In genomic region chr3:48556796-48557626, GRCh38 we compare ENCODE assay signal across 8 cellular contexts. TPM values are rescaled to one million over a fixed set of nuclear protein-coding genes. Genes with fewer than 3 reads are reported as not detected.
A peak's percentile ranks its signal among the peaks of the same experiment; 100 is the strongest.
DNase-seq lines count a peak whose midpoint lies in the region; ATAC-seq, FAIRE-seq and TF ChIP-seq lines count a peak whose summit lies in the region.

TSS of gene PFKFB4 (minus strand) at chr3:48556803. CDS start at chr3:48556777, 26 bp downstream.

- peak within 1 kb of the TSS; percentile 28; the same call in 1 of the 2 replicates for H2AFZ ChIP-seq in OCI-LY1 (ENCODE audit: low read length)
- peak within 1 kb of the TSS; percentile 89 for H2AFZ ChIP-seq in endothelial cell of umbilical vein (ENCODE audit: low read depth, low read length)

- DNase-seq in DMS 273 treated with DMSO at 0.1 percent for 48 hours (lab: John Stamatoyannopoulos, UW) (peak; percentile 93), HuH-7 (ENCODE audit: low spot score) (peak; percentile 99), activated T-cell treated with anti-CD3 and anti-CD28 coated beads for 1 hour (ENCODE audit: low read depth) (peak; percentile 99), endothelial cell of umbilical vein (ENCODE audit: low read depth, low spot score) (peak; percentile 99), midbrain (lab: John Stamatoyannopoulos, UW) (peak; percentile 99)
- DNase-seq in stimulated activated CD8-positive, alpha-beta memory T cell treated with anti-CD3 and anti-CD28 coated beads, Interleukin-15, amount 100 ng/mL, for 48 hours (ENCODE audit: low read depth in 2 of 2), result peak; percentile 98 to 99

- peaks cover 5% of the 10 kb centered on the region for H3K36me3 ChIP-seq in OCI-LY1 (ENCODE audit: insufficient read depth, low read length)
- H3K36me3 ChIP-seq in endothelial cell of umbilical vein (ENCODE audit: control insufficient read depth in 2 of 2, extremely low read depth in 1 of 2, insufficient read depth in 2 of 2, low read length in 2 of 2), result no peaks in the 10 kb centered on the region

- no peaks in the 10 kb centered on the region for H3K9me2 ChIP-seq in OCI-LY1 (ENCODE audit: low read depth, low read length)

- ATAC-seq in GM21526 (IDR thresholded peaks at IDR 0.05; ENCODE audit: low FRiP score, unreplicated experiment), result peak; percentile 76

- POLR2A ChIA-PET in endothelial cell of umbilical vein (lab: Charles Lee), result interaction anchor here (0.9 kb wide), 1 partner anchor 106 kb away, joined by 3 read pairs; no protein-coding TSS in a partner anchor

- H4K20me1 ChIP-seq in OCI-LY1 (ENCODE audit: insufficient read depth, low read length) (no peaks in the 10 kb centered on the region), endothelial cell of umbilical vein (replicated peaks; ENCODE audit: control insufficient read depth, extremely low read depth, insufficient read depth, low read length) (no peaks in the 10 kb centered on the region)

- H3K9ac ChIP-seq in OCI-LY1 (ENCODE audit: low read length) (peak within 1 kb of the TSS; percentile 66), endothelial cell of umbilical vein (replicated peaks; ENCODE audit: extremely low read depth, insufficient read depth, low read length) (no peak within 1 kb of the TSS)

- H3K4me3 ChIP-seq in OCI-LY1 (ENCODE audit: low read depth, low read length, poor library complexity, severe bottlenecking) (peak within 1 kb of the TSS; percentile 74), endothelial cell of umbilical vein (replicated peaks in 1 of 3; ENCODE audit: insufficient read depth in 1 of 3, low read depth in 1 of 3, low read length in 3 of 3) (peak within 1 kb of the TSS; percentile 43 to 63 (median 53))

- FAIRE-seq in endothelial cell of umbilical vein (lab: Jason Lieb, UNC), result peak; percentile 100

- H3K9me3 ChIP-seq in OCI-LY1 (ENCODE audit: low read length), result no peaks in the 10 kb centered on the region
- H3K9me3 ChIP-seq in endothelial cell of umbilical vein (replicated peaks; ENCODE audit: control insufficient read depth, insufficient read depth, low read length), result no peaks in the 10 kb centered on the region

- CTCF ChIA-PET in endothelial cell of umbilical vein (lab: Charles Lee), result interaction anchor here (0.7 to 6.8 kb wide), 11 partner anchors 8 to 156 kb away, joined by 3 to 38 read pairs (median 6); partner anchors contain the start of genes SLC26A6 and UQCRC1

- H3F3A ChIP-seq in OCI-LY1 (ENCODE audit: insufficient read depth, low read length), result no peaks in the 10 kb centered on the region

- peak within 1 kb of the TSS; percentile 84 for H3K4me2 ChIP-seq in OCI-LY1 (ENCODE audit: low read length)
- peak within 1 kb of the TSS; percentile 74 for H3K4me2 ChIP-seq in endothelial cell of umbilical vein (ENCODE audit: insufficient read depth, low read length)

- intact Hi-C loops in endothelial cell of umbilical vein (cut with micrococcal nuclease), result loop anchor here (2.0 kb wide), 2 partner anchors 52 kb away; partner anchors contain the start of genes SHISA5 and UQCRC1

- dilution Hi-C loops in endothelial cell of umbilical vein (cut with MboI; ENCODE audit: extremely low pct_ligation_motif_present, low sequenced_read_pairs), result no loop called here

- H3K4me1 ChIP-seq in OCI-LY1 (ENCODE audit: insufficient read depth, low read length, severe bottlenecking) (peaks cover 69% of the 10 kb centered on the region), endothelial cell of umbilical vein (ENCODE audit: control insufficient read depth, extremely low read depth, insufficient read depth, low read length) (peaks cover 12% of the 10 kb centered on the region)

- H3K27ac ChIP-seq in OCI-LY1 (ENCODE audit: low read depth, low read length, poor library complexity, severe bottlenecking), result peak within 1 kb of the TSS; percentile 72
- H3K27ac ChIP-seq in endothelial cell of umbilical vein (ENCODE audit: insufficient read depth, low read depth, low read length), result no peak within 1 kb of the TSS

- H3K27me3 ChIP-seq in OCI-LY1 (ENCODE audit: insufficient read depth, low read length) (no peaks in the 10 kb centered on the region; the same call in 1 of the 2 replicates), endothelial cell of umbilical vein (ENCODE audit: control insufficient read depth in 2 of 2, insufficient read depth in 2 of 2, low read length in 2 of 2) (no peaks in the 10 kb centered on the region)

- no TSS peak for BruUV-seq in endothelial cell of umbilical vein (replicated peaks; lab: Mats Ljungman, UMichigan)

- H3K79me2 ChIP-seq in OCI-LY1 (ENCODE audit: insufficient read depth, low read length), result no peaks in the 10 kb centered on the region
- H3K79me2 ChIP-seq in endothelial cell of umbilical vein (ENCODE audit: control insufficient read depth, insufficient read depth, low read length), result no peaks in the 10 kb centered on the region

- no peak for TF ChIP-seq POLR2A in endothelial cell of umbilical vein (IDR thresholded peaks at IDR 0.05; ENCODE audit: low read depth, low read length)

- H3K9me1 ChIP-seq in endothelial cell of umbilical vein (replicated peaks; ENCODE audit: control insufficient read depth, extremely low read depth, insufficient read depth, low read length), result no peaks in the 10 kb centered on the region

- TF ChIP-seq CTCF in OCI-LY1 (IDR thresholded peaks at IDR 0.05; ENCODE audit: low read length) (no peak), endothelial cell of umbilical vein (IDR thresholded peaks at IDR 0.05; ENCODE audit: extremely low read depth in 1 of 2, insufficient read depth in 1 of 2, low read depth in 1 of 2, low read length in 2 of 2) (no peak)

TF ChIP-seq in endothelial cell of umbilical vein, 7 proteins besides CTCF, POLR2A, EP300 and RAD21:
- TF ChIP-seq FOS (IDR thresholded peaks at IDR 0.05; ENCODE audit: borderline replicate concordance, insufficient read depth, low read length), result no peak
- TF ChIP-seq POLR2AphosphoS5 (IDR thresholded peaks at IDR 0.05; ENCODE audit: insufficient read depth, low read depth, low read length), result no peak
- TF ChIP-seq JUN (IDR thresholded peaks at IDR 0.05; ENCODE audit: borderline replicate concordance, insufficient read depth, insufficient read length, low read depth), result no peak
- no peak for TF ChIP-seq GATA2 (IDR thresholded peaks at IDR 0.05; ENCODE audit: insufficient read depth, insufficient read length, low read depth, low read length)
- TF ChIP-seq MAX (IDR thresholded peaks at IDR 0.05; ENCODE audit: insufficient read depth, insufficient read length), result no peak
- TF ChIP-seq EZH2 (IDR thresholded peaks at IDR 0.05; ENCODE audit: borderline replicate concordance, low read depth, low read length, severe bottlenecking), result no peak

RNA-seq across cellular contexts. Expression of gene PFKFB4, which starts in this region (rescaled TPM):
- 4.2 and 4.9 TPM in 2 replicates for total RNA-seq in endothelial cell of umbilical vein
- polyA plus RNA-seq in endothelial cell of umbilical vein, result 4.0 and 4.1 TPM in 2 replicates
- 2.6 and 2.7 TPM in 2 replicates for polyA plus RNA-seq in endothelial cell of umbilical vein (2011; cell fraction: cytosol; rRNA removed)
- 7.1 and 8.9 TPM in 2 replicates for polyA plus RNA-seq in endothelial cell of umbilical vein (2011; cell fraction: nucleus; rRNA removed)
- polyA plus RNA-seq in endothelial cell of umbilical vein (2012), result 1.2 and 2.0 TPM in 2 replicates
- 7.1 and 7.6 TPM in 2 replicates for polyA minus RNA-seq in endothelial cell of umbilical vein
- 1.6 TPM for polyA minus RNA-seq in endothelial cell of umbilical vein (2011; cell fraction: cytosol; rRNA and poly(A)+ RNA removed)
- polyA minus RNA-seq in endothelial cell of umbilical vein (2011; cell fraction: nucleus; rRNA and poly(A)+ RNA removed), result 2.0 and 3.1 TPM in 2 replicates
